9 cellular contexts compared by ENCODE assay signal in the genomic region with DNA sequence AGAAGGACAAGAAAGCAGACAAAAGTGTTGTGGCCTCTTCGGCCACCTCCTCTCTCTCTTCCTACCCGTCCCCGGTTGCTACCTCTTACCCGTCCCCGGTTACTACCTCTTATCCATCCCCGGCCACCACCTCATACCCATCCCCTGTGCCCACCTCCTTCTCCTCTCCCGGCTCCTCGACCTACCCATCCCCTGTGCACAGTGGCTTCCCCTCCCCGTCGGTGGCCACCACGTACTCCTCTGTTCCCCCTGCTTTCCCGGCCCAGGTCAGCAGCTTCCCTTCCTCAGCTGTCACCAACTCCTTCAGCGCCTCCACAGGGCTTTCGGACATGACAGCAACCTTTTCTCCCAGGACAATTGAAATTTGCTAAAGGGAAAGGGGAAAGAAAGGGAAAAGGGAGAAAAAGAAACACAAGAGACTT. TPM values are rescaled to one million over a fixed set of nuclear protein-coding genes. Genes with fewer than 3 reads are reported as not detected.
DNase-seq lines count a peak whose midpoint lies in the region; ATAC-seq and TF ChIP-seq lines count a peak whose summit lies in the region.
"Had no signal": no experiment of that assay in that cellular context is flagged by ENCODE, and none has a peak within 500 bp of the region (broad histone marks: within the 10 kb centered on the region; RNA-seq: fewer than 3 reads in every experiment).

No MANE protein-coding gene starts in this region.

- no peak overlapping the region for H3K27ac ChIP-seq in spleen
- H3K27ac ChIP-seq in uterus = peak overlapping the region in 1 of 2 donors; percentile 99

- H3K27me3 ChIP-seq in spleen (replicated peaks in 1 of 7) (peaks cover 0 to 19% (median 0%) of the 10 kb centered on the region in 7 donors), uterus (no peaks in the 10 kb centered on the region)

- H3K27me3 Mint-ChIP-seq in activated CD4-positive, alpha-beta memory T cell treated with anti-CD3 and anti-CD28 coated beads, Interleukin-2, amount 10 ng/mL, durations not matched to agents 7 days and 5 days = peaks cover 24% of the 10 kb centered on the region

- H3K4me1 ChIP-seq in spleen = peaks cover 7 to 52% (median 31%) of the 10 kb centered on the region in 6 donors
- H3K4me1 ChIP-seq in uterus = peaks cover 0 to 8% of the 10 kb centered on the region in 2 donors

- H3K27ac Mint-ChIP-seq in activated CD4-positive, alpha-beta memory T cell treated with anti-CD3 and anti-CD28 coated beads, Interleukin-2, amount 10 ng/mL, durations not matched to agents 7 days and 5 days = no peak overlapping the region

- CTCF ChIA-PET in activated CD4-positive, alpha-beta memory T cell treated with anti-CD3 and anti-CD28 coated beads, Interleukin-2, amount 10 ng/mL, durations not matched to agents 7 days and 5 days (lab: Charles Lee) = no interaction called here

- ATAC-seq in HG03095 (IDR thresholded peaks at IDR 0.05; ENCODE audit: unreplicated experiment) (no peak), GM21390 (IDR thresholded peaks at IDR 0.05; ENCODE audit: unreplicated experiment) (no peak)

- no peaks in the 10 kb centered on the region for H3K9me3 Mint-ChIP-seq in activated CD4-positive, alpha-beta memory T cell treated with anti-CD3 and anti-CD28 coated beads, Interleukin-2, amount 10 ng/mL, durations not matched to agents 7 days and 5 days

- WGBS in spleen, 5 donors = 87 to 96% (median 90%) methylated on average over 14 of the region's 14 CpGs

- H3K9me3 ChIP-seq in spleen (no peaks in the 10 kb centered on the region), uterus (no peaks in the 10 kb centered on the region)

- POLR2A ChIA-PET in activated CD4-positive, alpha-beta memory T cell treated with anti-CD3 and anti-CD28 coated beads, Interleukin-2, amount 10 ng/mL, durations not matched to agents 7 days and 5 days (lab: Charles Lee) = interaction anchor here (3.9 kb wide), 1 partner anchor 75 kb away, joined by 57 read pairs; the partner anchor contains the start of gene ETF1

- peaks cover 13% of the 10 kb centered on the region for H3K36me3 Mint-ChIP-seq in activated CD4-positive, alpha-beta memory T cell treated with anti-CD3 and anti-CD28 coated beads, Interleukin-2, amount 10 ng/mL, durations not matched to agents 7 days and 5 days (ENCODE audit: low read depth)

- peak overlapping the region; percentile 83 for H3K4me3 Mint-ChIP-seq in activated CD4-positive, alpha-beta memory T cell treated with anti-CD3 and anti-CD28 coated beads, Interleukin-2, amount 10 ng/mL, durations not matched to agents 7 days and 5 days

- TF ChIP-seq CTCF in spleen (IDR thresholded peaks at IDR 0.05 in 8 of 11, conservative IDR thresholded peaks at IDR 0.05 in 3 of 11) (no peak), uterus (IDR thresholded peaks at IDR 0.05) (no peak)

- no peak for TF ChIP-seq POLR2A in spleen (IDR thresholded peaks at IDR 0.05)
- no peak for TF ChIP-seq POLR2A in uterus (IDR thresholded peaks at IDR 0.05)

- peak overlapping the region in 4 of 8 donors; percentile 64 to 93 (median 86) for H3K4me3 ChIP-seq in spleen
- H3K4me3 ChIP-seq in uterus = peak overlapping the region in 1 of 2 donors; percentile 69

- H3K36me3 ChIP-seq in spleen (peaks cover 0 to 13% (median 0%) of the 10 kb centered on the region in 6 donors), uterus (no peaks in the 10 kb centered on the region)

- peaks cover 20% of the 10 kb centered on the region for H3K4me1 Mint-ChIP-seq in activated CD4-positive, alpha-beta memory T cell treated with anti-CD3 and anti-CD28 coated beads, Interleukin-2, amount 10 ng/mL, durations not matched to agents 7 days and 5 days

- intact Hi-C loops in spleen (cut with DNase I; ENCODE audit: low total_unique reads) (no loop called here), uterus (cut with DNase I; ENCODE audit: low total_unique reads) (no loop called here)

- DNase-seq in NCI-H2227 (lab: John Stamatoyannopoulos, UW; ENCODE audit: unreplicated experiment) (peak; percentile 24), NCI-H2227 treated with DMSO at 0.1 percent for 48 hours (lab: John Stamatoyannopoulos, UW) (no peak), glomerular visceral epithelial cell (ENCODE audit: extremely low spot score) (peak; percentile 61), spleen (peak; percentile 76), uterus (no peak)
- DNase-seq in activated CD4-positive, alpha-beta memory T cell treated with anti-CD3 and anti-CD28 coated beads, Interleukin-2, amount 10 ng/mL, durations not matched to agents 7 days and 5 days = peak; percentile 30
- DNase-seq: 8988T had no signal

RNA-seq across cellular contexts. Expression of gene EGR1, which starts 2.4 kb away (rescaled TPM):
- 10 to 100 TPM; 21.0 to 21.6 TPM for total RNA-seq in activated CD4-positive, alpha-beta memory T cell treated with anti-CD3 and anti-CD28 coated beads, Interleukin-2, amount 10 ng/mL, durations not matched to agents 7 days and 5 days
- total RNA-seq in spleen (100 to 1,000 TPM in 2 of 7 donors, 10 to 100 TPM in 2, 1 to 10 TPM in 3; 2.8 to 138 (median 13.5) TPM), uterus (100 to 1,000 TPM in 1 of 4 donors, 10 to 100 TPM in 1, 1 to 10 TPM in 2; 2.6 to 123 (median 35.2) TPM)
- 10 to 100 TPM in 1 of 3 donors, 1 to 10 TPM in 2; 2.7 to 11.7 (median 5.3) TPM for polyA plus RNA-seq in spleen

RNA-seq across cellular contexts. Expression of gene REEP2, which starts 28.9 kb away (rescaled TPM):
- 1 to 10 TPM in 1 of 2 experiments, under 1 TPM in 1; 0.76 to 1.1 TPM for total RNA-seq in activated CD4-positive, alpha-beta memory T cell treated with anti-CD3 and anti-CD28 coated beads, Interleukin-2, amount 10 ng/mL, durations not matched to agents 7 days and 5 days
- under 1 TPM in 5 of 7 donors, not detected in 2; 0.20 to 0.52 (median 0.41) TPM for total RNA-seq in spleen
- polyA plus RNA-seq in spleen = under 1 TPM; 0.52 to 0.98 (median 0.54) TPM
- total RNA-seq in uterus = 10 to 100 TPM in 1 of 4 donors, 1 to 10 TPM in 2, under 1 TPM in 1; 0.77 to 14.1 (median 5.0) TPM

Comparison
In these comparisons a context has a peak if more than half of its experiments do, and no peak if none do; other contexts are left out.
1. DNase-seq: peak in NCI-H2227 (single experiment), activated CD4-positive, alpha-beta memory T cell treated with anti-CD3 and anti-CD28 coated beads, Interleukin-2, amount 10 ng/mL, durations not matched to agents 7 days and 5 days (single experiment), glomerular visceral epithelial cell (single experiment) and spleen (single experiment); none in NCI-H2227 treated with DMSO at 0.1 percent for 48 hours (single experiment) and uterus (0 of 2).